ENCODE assay signal across 18 cellular contexts in genomic region chr15:29734917-29735572, GRCh38.
DNase-seq lines count a peak whose midpoint lies in the region; ATAC-seq and TF ChIP-seq lines count a peak whose summit lies in the region.
"Had no signal": no experiment of that assay in that cellular context is flagged by ENCODE, and none has a peak within 500 bp of the region (broad histone marks: within the 10 kb centered on the region; RNA-seq: fewer than 3 reads in every experiment).

No MANE protein-coding gene starts in this region.

- WGBS in esophagus muscularis mucosa = 58% methylated on average over 5 of the region's 5 CpGs

- DNase-seq in Daoy (ENCODE audit: low read depth) (peak; percentile 78), LHCN-M2 (ENCODE audit: low read depth) (peak; percentile 54), choroid plexus epithelial cell (ENCODE audit: low read depth) (peak; percentile 79), myocyte (ENCODE audit: low read depth) (peak; percentile 21), esophagus muscularis mucosa (ENCODE audit: extremely low spot score) (no peak), NCI-H146 (lab: John Stamatoyannopoulos, UW) (no peak)
- no peak for DNase-seq in activated CD4-positive, alpha-beta memory T cell treated with anti-CD3 and anti-CD28 coated beads for 36 hours
- DNase-seq: activated T-cell treated with anti-CD3 and anti-CD28 coated beads, Interleukin-2, amount 50 U/mL, for 1 hour; amygdala; effector memory CD4-positive, alpha-beta T cell; midbrain; NCI-H1048; NCI-H510A; SJCRH30; stimulated activated CD4-positive, alpha-beta T cell treated with anti-CD3 and anti-CD28 coated beads, Interleukin-4, amount 100 ng/mL, for 4 hours had no signal

- ATAC-seq in HG03097 (IDR thresholded peaks at IDR 0.05; ENCODE audit: low FRiP score, unreplicated experiment) = no peak

- H3K27me3 Mint-ChIP-seq in activated CD4-positive, alpha-beta memory T cell treated with anti-CD3 and anti-CD28 coated beads for 36 hours = peaks cover 2% of the 10 kb centered on the region

- no peak overlapping the region for H3K4me3 Mint-ChIP-seq in activated CD4-positive, alpha-beta memory T cell treated with anti-CD3 and anti-CD28 coated beads for 36 hours
- H3K4me3 Mint-ChIP-seq: CD14-positive monocyte; stimulated activated naive CD8-positive, alpha-beta T cell treated with anti-CD3 and anti-CD28 coated beads, Interleukin-15, Interleukin-2, amounts not matched to agents 100 ng/mL and 50 ng/mL, for 24 hours had no signal

- H3K4me1 Mint-ChIP-seq in activated CD4-positive, alpha-beta memory T cell treated with anti-CD3 and anti-CD28 coated beads for 36 hours (ENCODE audit: low read depth) = no peaks in the 10 kb centered on the region
- H3K4me1 Mint-ChIP-seq: CD14-positive monocyte had no signal

- no peak overlapping the region for H3K27ac ChIP-seq in esophagus muscularis mucosa (replicated peaks in 1 of 4)
- H3K27ac ChIP-seq: SJCRH30 had no signal

- no peak for TF ChIP-seq POLR2A in esophagus muscularis mucosa (IDR thresholded peaks at IDR 0.05; ENCODE audit: low read depth)

- H3K4me3 ChIP-seq in choroid plexus epithelial cell (ENCODE audit: low read depth, low read length) = no peak overlapping the region
- H3K4me3 ChIP-seq in esophagus muscularis mucosa = no peak overlapping the region
- H3K4me3 ChIP-seq: SJCRH30 had no signal

- H3K36me3 Mint-ChIP-seq in activated CD4-positive, alpha-beta memory T cell treated with anti-CD3 and anti-CD28 coated beads for 36 hours = no peaks in the 10 kb centered on the region
- H3K36me3 Mint-ChIP-seq: CD14-positive monocyte had no signal

- TF ChIP-seq EP300 in esophagus muscularis mucosa (IDR thresholded peaks at IDR 0.05) = no peak

- H3K9me3 ChIP-seq in esophagus muscularis mucosa = no peaks in the 10 kb centered on the region
- H3K9me3 ChIP-seq: SJCRH30 had no signal

- H3K9me3 Mint-ChIP-seq in activated CD4-positive, alpha-beta memory T cell treated with anti-CD3 and anti-CD28 coated beads for 36 hours = no peaks in the 10 kb centered on the region
- H3K9me3 Mint-ChIP-seq: stimulated activated naive CD8-positive, alpha-beta T cell treated with anti-CD3 and anti-CD28 coated beads, Interleukin-15, Interleukin-2, amounts not matched to agents 100 ng/mL and 50 ng/mL, for 24 hours had no signal

- H3K27ac Mint-ChIP-seq in activated CD4-positive, alpha-beta memory T cell treated with anti-CD3 and anti-CD28 coated beads for 36 hours = no peak overlapping the region
- H3K27ac Mint-ChIP-seq: CD14-positive monocyte; stimulated activated naive CD8-positive, alpha-beta T cell treated with anti-CD3 and anti-CD28 coated beads, Interleukin-15, Interleukin-2, amounts not matched to agents 100 ng/mL and 50 ng/mL, for 24 hours had no signal

- peaks cover 21 to 93% (median 57%) of the 10 kb centered on the region in 4 donors for H3K36me3 ChIP-seq in esophagus muscularis mucosa

- intact Hi-C loops in esophagus muscularis mucosa (cut with DNase I) = no loop called here
- intact Hi-C loops in activated CD4-positive, alpha-beta memory T cell treated with anti-CD3 and anti-CD28 coated beads for 36 hours (cut with micrococcal nuclease) = no loop called here

- CTCF ChIA-PET in activated CD4-positive, alpha-beta memory T cell treated with anti-CD3 and anti-CD28 coated beads for 36 hours (lab: Charles Lee) = no interaction called here

- peaks cover 6 to 14% (median 8%) of the 10 kb centered on the region in 4 donors for H3K4me1 ChIP-seq in esophagus muscularis mucosa

- no peak for TF ChIP-seq CTCF in choroid plexus epithelial cell (conservative IDR thresholded peaks at IDR 0.05; ENCODE audit: low read depth, low read length)
- TF ChIP-seq CTCF in esophagus muscularis mucosa (IDR thresholded peaks at IDR 0.05) = no peak

- no peaks in the 10 kb centered on the region for H3K27me3 ChIP-seq in esophagus muscularis mucosa
- H3K27me3 ChIP-seq: SJCRH30 had no signal

- POLR2A ChIA-PET in activated CD4-positive, alpha-beta memory T cell treated with anti-CD3 and anti-CD28 coated beads for 36 hours (lab: Charles Lee) = no interaction called here

Comparison
In these comparisons a context has a peak if more than half of its experiments do, and no peak if none do; other contexts are left out.
1. DNase-seq: peak in Daoy (single experiment), LHCN-M2 (single experiment), choroid plexus epithelial cell (single experiment) and myocyte (single experiment); none in esophagus muscularis mucosa (single experiment), NCI-H146 (single experiment) and activated CD4-positive, alpha-beta memory T cell treated with anti-CD3 and anti-CD28 coated beads for 36 hours (single experiment).